Comparison of ENCODE assay signal across 10 cellular contexts in genomic region chr12:51240971-51241370, GRCh38. TPM values are rescaled to one million over a fixed set of nuclear protein-coding genes. Genes with fewer than 3 reads are reported as not detected.
A peak's percentile ranks its signal among the peaks of the same experiment; 100 is the strongest.
DNase-seq lines count a peak whose midpoint lies in the region; ATAC-seq and TF ChIP-seq lines count a peak whose summit lies in the region.
"Had no signal": no experiment of that assay in that cellular context is flagged by ENCODE, and none has a peak within 500 bp of the region (broad histone marks: within the 10 kb centered on the region; RNA-seq: fewer than 3 reads in every experiment).

No MANE protein-coding gene starts in this region.

- H3K4me1 Mint-ChIP-seq in activated T-cell treated with anti-CD3 and anti-CD28 coated beads, Interleukin-2, amount 50 U/mL, for 4 hours (ENCODE audit: low read depth) = peaks cover 52% of the 10 kb centered on the region
- peaks cover 63% of the 10 kb centered on the region for H3K4me1 Mint-ChIP-seq in activated T-helper 1 cell treated with anti-CD3 and anti-CD28 coated beads, Interleukin-12 subunit alpha, Interleukin-12 subunit beta, Interleukin-2, Interleukin-4 antibody, amounts not matched to agents 30 ng/mL and 10 ng/mL and 1 ng/mL, durations not matched to agents 14 hours and 24 hours and 36 hours (ENCODE audit: low read depth)
- peaks cover 55% of the 10 kb centered on the region for H3K4me1 Mint-ChIP-seq in stimulated activated memory B cell treated with anti-CD40 and anti-IgM and Interleukin-4, amounts not matched to agents 10 μg/mL and 1 μg/mL and 100 μg/mL, for 72 hours

- H3K9me3 Mint-ChIP-seq in activated T-cell treated with anti-CD3 and anti-CD28 coated beads, Interleukin-2, amount 50 U/mL, for 4 hours = no peaks in the 10 kb centered on the region
- no peaks in the 10 kb centered on the region for H3K9me3 Mint-ChIP-seq in activated T-helper 1 cell treated with anti-CD3 and anti-CD28 coated beads, Interleukin-12 subunit alpha, Interleukin-12 subunit beta, Interleukin-2, Interleukin-4 antibody, amounts not matched to agents 30 ng/mL and 10 ng/mL and 1 ng/mL, durations not matched to agents 14 hours and 24 hours and 36 hours
- no peaks in the 10 kb centered on the region for H3K9me3 Mint-ChIP-seq in stimulated activated memory B cell treated with anti-CD40 and anti-IgM and Interleukin-4, amounts not matched to agents 10 μg/mL and 1 μg/mL and 100 μg/mL, for 72 hours

- peaks cover 31% of the 10 kb centered on the region for H3K36me3 Mint-ChIP-seq in activated T-cell treated with anti-CD3 and anti-CD28 coated beads, Interleukin-2, amount 50 U/mL, for 4 hours (ENCODE audit: insufficient read depth)
- H3K36me3 Mint-ChIP-seq in activated T-helper 1 cell treated with anti-CD3 and anti-CD28 coated beads, Interleukin-12 subunit alpha, Interleukin-12 subunit beta, Interleukin-2, Interleukin-4 antibody, amounts not matched to agents 30 ng/mL and 10 ng/mL and 1 ng/mL, durations not matched to agents 14 hours and 24 hours and 36 hours (ENCODE audit: low read depth) = peaks cover 45% of the 10 kb centered on the region
- peaks cover 45% of the 10 kb centered on the region for H3K36me3 Mint-ChIP-seq in stimulated activated memory B cell treated with anti-CD40 and anti-IgM and Interleukin-4, amounts not matched to agents 10 μg/mL and 1 μg/mL and 100 μg/mL, for 72 hours

- no peak for DNase-seq in activated T-cell treated with anti-CD3 and anti-CD28 coated beads, Interleukin-2, amount 50 U/mL, for 4 hours
- DNase-seq in activated T-cell treated with anti-CD3 and anti-CD28 coated beads, Interleukin-2, amount 50 U/mL, for 48 hours = no peak
- no peak for DNase-seq in activated T-helper 1 cell treated with anti-CD3 and anti-CD28 coated beads, Interleukin-12 subunit alpha, Interleukin-12 subunit beta, Interleukin-2, Interleukin-4 antibody, amounts not matched to agents 30 ng/mL and 10 ng/mL and 1 ng/mL, durations not matched to agents 14 hours and 24 hours and 36 hours (ENCODE audit: low spot score)
- peak; percentile 17 for DNase-seq in fibroblast of pulmonary artery (ENCODE audit: low read depth)
- no peak for DNase-seq in CD1c-positive myeloid dendritic cell (ENCODE audit: extremely low spot score)
- DNase-seq: posterior cingulate gyrus, SJCRH30 had no signal

- H3K4me3 Mint-ChIP-seq in activated T-cell treated with anti-CD3 and anti-CD28 coated beads, Interleukin-2, amount 50 U/mL, for 4 hours = peak overlapping the region; percentile 96
- peak overlapping the region; percentile 91 for H3K4me3 Mint-ChIP-seq in activated T-helper 1 cell treated with anti-CD3 and anti-CD28 coated beads, Interleukin-12 subunit alpha, Interleukin-12 subunit beta, Interleukin-2, Interleukin-4 antibody, amounts not matched to agents 30 ng/mL and 10 ng/mL and 1 ng/mL, durations not matched to agents 14 hours and 24 hours and 36 hours
- peak overlapping the region; percentile 90 for H3K4me3 Mint-ChIP-seq in stimulated activated memory B cell treated with anti-CD40 and anti-IgM and Interleukin-4, amounts not matched to agents 10 μg/mL and 1 μg/mL and 100 μg/mL, for 72 hours

- no peak overlapping the region for H3K4me3 ChIP-seq in fibroblast of pulmonary artery (replicated peaks; ENCODE audit: low read depth, low read length)
- H3K4me3 ChIP-seq: SJCRH30 had no signal

- peak overlapping the region; percentile 23 for H3K27ac Mint-ChIP-seq in activated T-helper 1 cell treated with anti-CD3 and anti-CD28 coated beads, Interleukin-12 subunit alpha, Interleukin-12 subunit beta, Interleukin-2, Interleukin-4 antibody, amounts not matched to agents 30 ng/mL and 10 ng/mL and 1 ng/mL, durations not matched to agents 14 hours and 24 hours and 36 hours
- peak overlapping the region; percentile 100 for H3K27ac Mint-ChIP-seq in stimulated activated memory B cell treated with anti-CD40 and anti-IgM and Interleukin-4, amounts not matched to agents 10 μg/mL and 1 μg/mL and 100 μg/mL, for 72 hours

- intact Hi-C loops in activated T-helper 1 cell treated with anti-CD3 and anti-CD28 coated beads, Interleukin-12 subunit alpha, Interleukin-12 subunit beta, Interleukin-2, Interleukin-4 antibody, amounts not matched to agents 30 ng/mL and 10 ng/mL and 1 ng/mL, durations not matched to agents 14 hours and 24 hours and 36 hours (cut with micrococcal nuclease) = no loop called here

- no peaks in the 10 kb centered on the region for H3K27me3 Mint-ChIP-seq in activated T-cell treated with anti-CD3 and anti-CD28 coated beads, Interleukin-2, amount 50 U/mL, for 4 hours (ENCODE audit: low read depth)
- H3K27me3 Mint-ChIP-seq in activated T-helper 1 cell treated with anti-CD3 and anti-CD28 coated beads, Interleukin-12 subunit alpha, Interleukin-12 subunit beta, Interleukin-2, Interleukin-4 antibody, amounts not matched to agents 30 ng/mL and 10 ng/mL and 1 ng/mL, durations not matched to agents 14 hours and 24 hours and 36 hours (ENCODE audit: insufficient read depth) = no peaks in the 10 kb centered on the region
- no peaks in the 10 kb centered on the region for H3K27me3 Mint-ChIP-seq in stimulated activated memory B cell treated with anti-CD40 and anti-IgM and Interleukin-4, amounts not matched to agents 10 μg/mL and 1 μg/mL and 100 μg/mL, for 72 hours

- no peak for ATAC-seq in activated T-cell treated with anti-CD3 and anti-CD28 coated beads, Interleukin-2, amount 50 U/mL, for 4 hours
- ATAC-seq in stimulated activated memory B cell treated with anti-CD40 and anti-IgM and Interleukin-4, amounts not matched to agents 10 μg/mL and 1 μg/mL and 100 μg/mL, for 72 hours = no peak
- ATAC-seq in HG03442 (IDR thresholded peaks at IDR 0.05; ENCODE audit: unreplicated experiment) (no peak), HG02798 (IDR thresholded peaks at IDR 0.05; ENCODE audit: poor library complexity, unreplicated experiment) (no peak)

- TF ChIP-seq CTCF in fibroblast of pulmonary artery (IDR thresholded peaks at IDR 0.05; ENCODE audit: low read length, missing control alignments) = no peak

RNA-seq across cellular contexts. Expression of gene DAZAP2, which starts 2.3 kb away (rescaled TPM):
- 100 to 1,000 TPM; 143 to 145 (median 145) TPM for total RNA-seq in activated T-cell treated with anti-CD3 and anti-CD28 coated beads, Interleukin-2, amount 50 U/mL, for 4 hours
- 163 and 169 TPM in 2 replicates for total RNA-seq in activated T-helper 1 cell treated with anti-CD3 and anti-CD28 coated beads, Interleukin-12 subunit alpha, Interleukin-12 subunit beta, Interleukin-2, Interleukin-4 antibody, amounts not matched to agents 30 ng/mL and 10 ng/mL and 1 ng/mL, durations not matched to agents 14 hours and 24 hours and 36 hours

RNA-seq across cellular contexts. Expression of gene POU6F1, which starts 23.1 kb away (rescaled TPM):
- 1 to 10 TPM; 4.1 to 8.5 (median 7.2) TPM for total RNA-seq in activated T-cell treated with anti-CD3 and anti-CD28 coated beads, Interleukin-2, amount 50 U/mL, for 4 hours
- 5.2 and 6.7 TPM in 2 replicates for total RNA-seq in activated T-helper 1 cell treated with anti-CD3 and anti-CD28 coated beads, Interleukin-12 subunit alpha, Interleukin-12 subunit beta, Interleukin-2, Interleukin-4 antibody, amounts not matched to agents 30 ng/mL and 10 ng/mL and 1 ng/mL, durations not matched to agents 14 hours and 24 hours and 36 hours

RNA-seq across cellular contexts. Expression of gene SMAGP, which starts 29.2 kb away (rescaled TPM):
- under 1 TPM; 0.76 to 0.87 (median 0.79) TPM for total RNA-seq in activated T-cell treated with anti-CD3 and anti-CD28 coated beads, Interleukin-2, amount 50 U/mL, for 4 hours
- 0.16 TPM in 1 of 2 replicates, not detected in the other for total RNA-seq in activated T-helper 1 cell treated with anti-CD3 and anti-CD28 coated beads, Interleukin-12 subunit alpha, Interleukin-12 subunit beta, Interleukin-2, Interleukin-4 antibody, amounts not matched to agents 30 ng/mL and 10 ng/mL and 1 ng/mL, durations not matched to agents 14 hours and 24 hours and 36 hours
